8 cellular contexts compared by ENCODE assay signal in the genomic region with DNA sequence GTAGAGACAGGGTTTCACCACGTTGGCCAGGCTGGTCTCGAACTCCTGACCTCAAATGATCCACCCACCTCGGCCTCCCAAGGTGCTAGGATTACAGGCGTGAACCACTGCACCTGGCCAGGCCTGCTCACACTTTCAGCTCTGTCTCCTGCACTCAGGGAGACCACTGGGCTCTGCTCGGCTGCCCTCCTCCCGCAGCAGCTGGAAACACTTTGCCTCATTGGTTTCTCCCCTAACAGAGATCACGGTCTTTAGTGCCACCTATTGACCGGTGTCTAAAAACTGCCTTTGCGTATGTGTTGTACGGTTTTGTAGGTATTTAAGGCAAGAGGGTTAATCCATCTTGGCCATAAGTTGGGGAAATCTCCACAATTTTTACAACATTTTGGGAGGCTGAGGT. TPM values are rescaled to one million over a fixed set of nuclear protein-coding genes. Genes with fewer than 3 reads are reported as not detected.
DNase-seq lines count a peak whose midpoint lies in the region; ATAC-seq, FAIRE-seq and TF ChIP-seq lines count a peak whose summit lies in the region.
"Not testable (repeated sequence)": the region's sequence is repeated elsewhere in the genome, so short reads cannot be mapped to it uniquely, and the experiment has no call there.

No MANE protein-coding gene starts in this region.

- not testable (repeated sequence) for H3K9me3 Mint-ChIP-seq in activated naive CD8-positive, alpha-beta T cell treated with anti-CD3 and anti-CD28 coated beads, Interleukin-2, amount 50 U/mL, for 24 hours

- peak; percentile 71 for ATAC-seq in HG02981 (IDR thresholded peaks at IDR 0.05; ENCODE audit: unreplicated experiment)
- peak; percentile 57 for ATAC-seq in activated naive CD8-positive, alpha-beta T cell treated with anti-CD3 and anti-CD28 coated beads, Interleukin-2, amount 50 U/mL, for 24 hours
- ATAC-seq in heart right ventricle, result peak in 1 of 8 donors; percentile 55
- peak in 1 of 4 donors; percentile 37 for ATAC-seq in psoas muscle

- intact Hi-C loops in heart right ventricle (cut with DNase I); psoas muscle (cut with DNase I): not testable (repeated sequence)

- not testable (repeated sequence) for H3K4me3 Mint-ChIP-seq in activated naive CD8-positive, alpha-beta T cell treated with anti-CD3 and anti-CD28 coated beads, Interleukin-2, amount 50 U/mL, for 24 hours

- not testable (repeated sequence) for H3K4me1 ChIP-seq in heart right ventricle, psoas muscle

- DNase-seq in AML-193 (lab: John Stamatoyannopoulos, UW), result peak; percentile 29 to 32
- peak; percentile 45 for DNase-seq in GM13977 (ENCODE audit: low spot score)
- peak; percentile 82 for DNase-seq in NCI-H146 (lab: John Stamatoyannopoulos, UW)
- peak; percentile 56 for DNase-seq in RCC 7860 (ENCODE audit: low spot score)
- DNase-seq in activated naive CD8-positive, alpha-beta T cell treated with anti-CD3 and anti-CD28 coated beads, Interleukin-2, amount 50 U/mL, for 24 hours, result peak; percentile 23
- DNase-seq in heart right ventricle, psoas muscle: not testable (repeated sequence)

- peaks cover 10% of the 10 kb centered on the region for H3K27me3 Mint-ChIP-seq in activated naive CD8-positive, alpha-beta T cell treated with anti-CD3 and anti-CD28 coated beads, Interleukin-2, amount 50 U/mL, for 24 hours

- H3K4me3 ChIP-seq in heart right ventricle, psoas muscle: not testable (repeated sequence)

- in situ Hi-C loops in GM13977 (cut with MboI; ENCODE audit: low pct_unique_long_range_greater_than_20kb, low sequenced_read_pairs, unreplicated experiment), result not testable (repeated sequence)

- H3K9me3 ChIP-seq in heart right ventricle, psoas muscle: not testable (repeated sequence)

- FAIRE-seq in RCC 7860 (lab: Jason Lieb, UNC), result peak; percentile 39

- not testable (repeated sequence) for H3K27ac ChIP-seq in heart right ventricle, psoas muscle

- not testable (repeated sequence) for H3K4me1 Mint-ChIP-seq in activated naive CD8-positive, alpha-beta T cell treated with anti-CD3 and anti-CD28 coated beads, Interleukin-2, amount 50 U/mL, for 24 hours

- WGBS in heart right ventricle, 2 donors, result 9 to 12% methylated on average over 10 of the region's 10 CpGs
- 3 to 7% (median 6%) methylated on average over 10 of the region's 10 CpGs for WGBS in psoas muscle, 3 donors

- not testable (repeated sequence) for H3K36me3 ChIP-seq in heart right ventricle; psoas muscle (ENCODE audit: insufficient read depth in 1 of 2, low read depth in 1 of 2)

- H3K27ac Mint-ChIP-seq in activated naive CD8-positive, alpha-beta T cell treated with anti-CD3 and anti-CD28 coated beads, Interleukin-2, amount 50 U/mL, for 24 hours, result not testable (repeated sequence)

- H3K36me3 Mint-ChIP-seq in activated naive CD8-positive, alpha-beta T cell treated with anti-CD3 and anti-CD28 coated beads, Interleukin-2, amount 50 U/mL, for 24 hours (ENCODE audit: low read depth), result not testable (repeated sequence)

- peak; percentile 63 for TF ChIP-seq CTCF in GM13977 (IDR thresholded peaks at IDR 0.05; ENCODE audit: extremely low read depth, insufficient read depth, missing control alignments)
- peak in 7 of 9 donors; percentile 16 to 42 (median 39) for TF ChIP-seq CTCF in heart right ventricle (IDR thresholded peaks at IDR 0.05)
- TF ChIP-seq CTCF in psoas muscle (IDR thresholded peaks at IDR 0.05), result peak; percentile 11

- H3K27me3 ChIP-seq in heart right ventricle, result peaks cover 0 to 16% (median 6%) of the 10 kb centered on the region in 7 donors
- H3K27me3 ChIP-seq in psoas muscle (ENCODE audit: insufficient read depth in 3 of 3, low read length in 2 of 3), result not testable (repeated sequence)

RNA-seq across cellular contexts. Expression of a gene that starts 23.4 kb away (rescaled TPM):
- total RNA-seq in heart right ventricle (not detected), psoas muscle (not detected)
- polyA plus RNA-seq in heart right ventricle (not detected), psoas muscle (not detected)

Comparison
In these comparisons a context has a peak if more than half of its experiments do, and no peak if none do; other contexts are left out.
1. CTCF ChIP-seq: peak in every context shown above with its lines; median percentile 63 in GM13977; 39 in heart right ventricle; 11 in psoas muscle.